ENCODE assay signal across 37 cellular contexts in genomic region chr19:29499921-29500590, GRCh38. TPM values are rescaled to one million over a fixed set of nuclear protein-coding genes. Genes with fewer than 3 reads are reported as not detected.
"Had no signal": no experiment of that assay in that cellular context is flagged by ENCODE, and none has a peak within 500 bp of the region (broad histone marks: within the 10 kb centered on the region; RNA-seq: fewer than 3 reads in every experiment).

No MANE protein-coding gene starts in this region.

- H3K4me3 Mint-ChIP-seq: activated CD4-positive, alpha-beta memory T cell treated with anti-CD3 and anti-CD28 coated beads for 36 hours; activated CD4-positive, alpha-beta T cell treated with anti-CD3 and anti-CD28 coated beads, Interleukin-2, amount 10 ng/mL, durations not matched to agents 24 days and 14 days; activated T-cell treated with anti-CD3 and anti-CD28 coated beads, Interleukin-2, amount 50 U/mL, for 24 hours; activated T-helper 17 cell treated with anti-CD3 and anti-CD28 coated beads, Interleukin-2, amount 50 U/mL, for 72 hours; brain; dendritic cell treated with granulocyte-macrophage colony-stimulating factor and Interleukin-4, amounts not matched to agents 40 ng/mL and 50 ng/mL, for 4 days; memory B cell; naive thymus-derived CD8-positive, alpha-beta T cell; neural crest cell; T-helper 1 cell treated with Interleukin-12 subunit alpha and Interleukin-12 subunit beta and Interleukin-4 antibody, amounts not matched to agents 30 μg/mL and 1 μg/mL, for 36 hours had no signal

- H3K4me1 ChIP-seq: ascending aorta, esophagus muscularis mucosa, foreskin keratinocyte, heart right ventricle, left lung, parathyroid adenoma, spleen, transverse colon had no signal

- H3K4me3 ChIP-seq: ascending aorta, cardiac muscle cell, esophagus muscularis mucosa, heart right ventricle, left lung, spleen, testis, transverse colon, vagina had no signal

- ATAC-seq: activated naive CD4-positive, alpha-beta T cell treated with anti-CD3 and anti-CD28 coated beads, Interleukin-2, amount 50 U/mL, for 72 hours; activated T-helper 17 cell treated with anti-CD3 and anti-CD28 coated beads, Interleukin-2, amount 50 U/mL, for 72 hours; foreskin keratinocyte; heart right ventricle; left lung; naive thymus-derived CD8-positive, alpha-beta T cell; right cardiac atrium had no signal

- H3K27ac ChIP-seq: ascending aorta, cardiac muscle cell, esophagus muscularis mucosa, foreskin keratinocyte, heart right ventricle, left lung, parathyroid adenoma, spleen, testis, transverse colon, vagina, WERI-Rb-1 had no signal

- H3K36me3 ChIP-seq: ascending aorta, cardiac muscle cell, esophagus muscularis mucosa, heart right ventricle, left lung, spleen, transverse colon, vagina, WERI-Rb-1 had no signal

- DNase-seq: activated CD4-positive, alpha-beta memory T cell treated with anti-CD3 and anti-CD28 coated beads for 36 hours; activated CD4-positive, alpha-beta T cell treated with anti-CD3 and anti-CD28 coated beads, Interleukin-2, amount 10 ng/mL, durations not matched to agents 24 days and 14 days; activated CD4-positive, CD25-positive, alpha-beta regulatory T cell treated with anti-CD3 and anti-CD28 coated beads, Interleukin-2, amount 50 U/mL, for 72 hours; activated CD8-positive, alpha-beta memory T cell treated with anti-CD3 and anti-CD28 coated beads, Interleukin-2, amount 50 U/mL, for 48 hours; activated naive CD4-positive, alpha-beta T cell; activated T-cell treated with anti-CD3 and anti-CD28 coated beads, Interleukin-2, amount 50 U/mL, for 24 hours; effector CD4-positive, alpha-beta T cell; foreskin keratinocyte; heart right ventricle; kidney glomerular epithelial cell; left lung; midbrain; occipital lobe; right cardiac atrium; SK-N-SH; spleen; stimulated activated naive CD4-positive, alpha-beta T cell; SW 1271; T-helper 9 cell; testis; transverse colon; WERI-Rb-1 had no signal

- H3K27me3 ChIP-seq: ascending aorta, cardiac muscle cell, foreskin keratinocyte, testis, transverse colon, vagina had no signal

- H3K27me3 Mint-ChIP-seq: activated CD4-positive, alpha-beta T cell treated with anti-CD3 and anti-CD28 coated beads, Interleukin-2, amount 10 ng/mL, durations not matched to agents 24 days and 14 days; activated T-cell treated with anti-CD3 and anti-CD28 coated beads, Interleukin-2, amount 50 U/mL, for 24 hours; dendritic cell treated with granulocyte-macrophage colony-stimulating factor and Interleukin-4, amounts not matched to agents 40 ng/mL and 50 ng/mL, for 4 days had no signal

- H3K27ac Mint-ChIP-seq: activated CD4-positive, alpha-beta memory T cell treated with anti-CD3 and anti-CD28 coated beads for 36 hours; activated CD4-positive, alpha-beta T cell treated with anti-CD3 and anti-CD28 coated beads, Interleukin-2, amount 10 ng/mL, durations not matched to agents 24 days and 14 days; activated naive CD4-positive, alpha-beta T cell treated with anti-CD3 and anti-CD28 coated beads, Interleukin-2, amount 50 U/mL, for 72 hours; activated T-cell treated with anti-CD3 and anti-CD28 coated beads, Interleukin-2, amount 50 U/mL, for 24 hours; activated T-helper 17 cell treated with anti-CD3 and anti-CD28 coated beads, Interleukin-2, amount 50 U/mL, for 72 hours; brain; dendritic cell treated with granulocyte-macrophage colony-stimulating factor and Interleukin-4, amounts not matched to agents 40 ng/mL and 50 ng/mL, for 4 days; memory B cell; naive thymus-derived CD8-positive, alpha-beta T cell; T-helper 1 cell treated with Interleukin-12 subunit alpha and Interleukin-12 subunit beta and Interleukin-4 antibody, amounts not matched to agents 30 μg/mL and 1 μg/mL, for 36 hours had no signal

- H3K9me3 ChIP-seq: ascending aorta, esophagus muscularis mucosa, heart right ventricle, left lung, SK-N-SH, spleen, testis, transverse colon, vagina had no signal

- H3K36me3 Mint-ChIP-seq: activated CD4-positive, alpha-beta memory T cell treated with anti-CD3 and anti-CD28 coated beads for 36 hours; activated naive CD4-positive, alpha-beta T cell treated with anti-CD3 and anti-CD28 coated beads, Interleukin-2, amount 50 U/mL, for 72 hours; brain; memory B cell; naive thymus-derived CD8-positive, alpha-beta T cell had no signal

- H3K4me1 Mint-ChIP-seq: activated CD4-positive, alpha-beta T cell treated with anti-CD3 and anti-CD28 coated beads, Interleukin-2, amount 10 ng/mL, durations not matched to agents 24 days and 14 days; activated T-helper 17 cell treated with anti-CD3 and anti-CD28 coated beads, Interleukin-2, amount 50 U/mL, for 72 hours; memory B cell had no signal

- H3K9me3 Mint-ChIP-seq: activated CD4-positive, alpha-beta memory T cell treated with anti-CD3 and anti-CD28 coated beads for 36 hours; activated CD4-positive, alpha-beta T cell treated with anti-CD3 and anti-CD28 coated beads, Interleukin-2, amount 10 ng/mL, durations not matched to agents 24 days and 14 days; activated naive CD4-positive, alpha-beta T cell treated with anti-CD3 and anti-CD28 coated beads, Interleukin-2, amount 50 U/mL, for 72 hours; activated T-cell treated with anti-CD3 and anti-CD28 coated beads, Interleukin-2, amount 50 U/mL, for 24 hours; activated T-helper 17 cell treated with anti-CD3 and anti-CD28 coated beads, Interleukin-2, amount 50 U/mL, for 72 hours; brain; dendritic cell treated with granulocyte-macrophage colony-stimulating factor and Interleukin-4, amounts not matched to agents 40 ng/mL and 50 ng/mL, for 4 days; naive thymus-derived CD8-positive, alpha-beta T cell; neural crest cell; T-helper 1 cell treated with Interleukin-12 subunit alpha and Interleukin-12 subunit beta and Interleukin-4 antibody, amounts not matched to agents 30 μg/mL and 1 μg/mL, for 36 hours had no signal

RNA-seq across cellular contexts. Expression of gene VSTM2B, which starts 25.7 kb away (rescaled TPM):
- total RNA-seq: activated CD4-positive, alpha-beta memory T cell treated with anti-CD3 and anti-CD28 coated beads for 36 hours; activated CD4-positive, alpha-beta T cell treated with anti-CD3 and anti-CD28 coated beads, Interleukin-2, amount 10 ng/mL, durations not matched to agents 24 days and 14 days; activated T-helper 17 cell treated with anti-CD3 and anti-CD28 coated beads, Interleukin-2, amount 50 U/mL, for 72 hours; ascending aorta; foreskin keratinocyte; glomerular endothelial cell; heart right ventricle; left lung; naive thymus-derived CD8-positive, alpha-beta T cell; right cardiac atrium; spleen; transverse colon had no signal
- polyA plus RNA-seq: adipose tissue, cardiac muscle cell, foreskin keratinocyte, heart right ventricle, right cardiac atrium, SK-N-SH, spleen had no signal
